ENCODE assay signal across 22 cellular contexts in genomic region chr2:43215673-43216255, GRCh38. TPM values are rescaled to one million over a fixed set of nuclear protein-coding genes. Genes with fewer than 3 reads are reported as not detected.
A peak's percentile ranks its signal among the peaks of the same experiment; 100 is the strongest.
DNase-seq lines count a peak whose midpoint lies in the region; ATAC-seq and TF ChIP-seq lines count a peak whose summit lies in the region.
"Had no signal": no experiment of that assay in that cellular context is flagged by ENCODE, and none has a peak within 500 bp of the region (broad histone marks: within the 10 kb centered on the region; RNA-seq: fewer than 3 reads in every experiment).

No MANE protein-coding gene starts in this region.

- TF ChIP-seq POLR2A in gastrocnemius medialis (IDR thresholded peaks at IDR 0.05), result no peak

- peaks cover 24% of the 10 kb centered on the region for H3K79me2 ChIP-seq in DND-41 (ENCODE audit: insufficient read depth, low read length)

- H3K27me3 ChIP-seq in DND-41 (ENCODE audit: insufficient read depth, low read length, poor library complexity) (no peaks in the 10 kb centered on the region), gastrocnemius medialis (no peaks in the 10 kb centered on the region)
- H3K27me3 ChIP-seq: dorsolateral prefrontal cortex, SJSA1 had no signal

- H3K27ac Mint-ChIP-seq in T-cell, result peak overlapping the region; percentile 61
- peak overlapping the region in 4 of 6 donors; percentile 28 to 84 (median 72) for H3K27ac Mint-ChIP-seq in immature natural killer cell
- no peak overlapping the region for H3K27ac Mint-ChIP-seq in activated CD8-positive, alpha-beta T cell treated with anti-CD3 and anti-CD28 coated beads for 36 hours
- H3K27ac Mint-ChIP-seq: activated CD4-positive, alpha-beta T cell treated with anti-CD3 and anti-CD28 coated beads, Interleukin-2, amount 10 ng/mL, durations not matched to agents 24 days and 14 days; activated CD8-positive, alpha-beta memory T cell treated with anti-CD3 and anti-CD28 coated beads, Interleukin-2, amount 10 ng/mL, durations not matched to agents 7 days and 5 days; memory B cell; stimulated activated effector memory CD8-positive, alpha-beta T cell treated with anti-CD3 and anti-CD28 coated beads, Interleukin-12 subunit alpha, Interleukin-12 subunit beta, amount 100 ng/mL, for 72 hours had no signal

- no peak for TF ChIP-seq CTCF in DND-41 (IDR thresholded peaks at IDR 0.05; ENCODE audit: borderline replicate concordance, extremely low read depth, low read length, poor library complexity, severe bottlenecking)
- no peak for TF ChIP-seq CTCF in gastrocnemius medialis (IDR thresholded peaks at IDR 0.05 in 4 of 5, conservative IDR thresholded peaks at IDR 0.05 in 1 of 5)
- TF ChIP-seq CTCF in activated CD8-positive, alpha-beta T cell treated with anti-CD3 and anti-CD28 coated beads for 36 hours (IDR thresholded peaks at IDR 0.05), result no peak

- H3K4me3 ChIP-seq in DND-41 (ENCODE audit: low read depth in 1 of 2, low read length in 2 of 2) (no peak overlapping the region), gastrocnemius medialis (no peak overlapping the region)
- H3K4me3 ChIP-seq: dorsolateral prefrontal cortex, SJSA1 had no signal

- CTCF ChIA-PET in T-cell (lab: Charles Lee), result interaction anchor here in 1 of 2 donors (0.7 kb wide), 1 partner anchor 80 kb away, joined by 3 read pairs; no protein-coding TSS in a partner anchor
- CTCF ChIA-PET in activated CD8-positive, alpha-beta T cell treated with anti-CD3 and anti-CD28 coated beads for 36 hours (lab: Charles Lee), result interaction anchor here (0.7 to 19.3 kb wide), 5 partner anchors 13 to 83 kb away, joined by 4 to 647 read pairs (median 6); no protein-coding TSS in a partner anchor

- in situ Hi-C loops in gastrocnemius medialis (cut with MboI; ENCODE audit: low sequenced_read_pairs in 4 of 4), result loop anchor here in 1 of 4 donors (5.0 kb wide), 1 partner anchor 38 kb away; no protein-coding TSS in a partner anchor

- H3K4me3 Mint-ChIP-seq in T-cell (no peak overlapping the region), immature natural killer cell (peak overlapping the region in 1 of 5 donors; percentile 32)
- H3K4me3 Mint-ChIP-seq in activated CD8-positive, alpha-beta T cell treated with anti-CD3 and anti-CD28 coated beads for 36 hours, result no peak overlapping the region
- H3K4me3 Mint-ChIP-seq: activated CD4-positive, alpha-beta T cell treated with anti-CD3 and anti-CD28 coated beads, Interleukin-2, amount 10 ng/mL, durations not matched to agents 24 days and 14 days; activated CD8-positive, alpha-beta memory T cell treated with anti-CD3 and anti-CD28 coated beads, Interleukin-2, amount 10 ng/mL, durations not matched to agents 7 days and 5 days; central memory CD8-positive, alpha-beta T cell; memory B cell; stimulated activated effector memory CD8-positive, alpha-beta T cell treated with anti-CD3 and anti-CD28 coated beads, Interleukin-12 subunit alpha, Interleukin-12 subunit beta, amount 100 ng/mL, for 72 hours had no signal

- no peak overlapping the region for H3K9ac ChIP-seq in DND-41 (ENCODE audit: low read depth, low read length)

- no peaks in the 10 kb centered on the region for H4K20me1 ChIP-seq in DND-41 (ENCODE audit: insufficient read depth, low read length)

- POLR2A ChIA-PET in T-cell (lab: Charles Lee), result interaction anchor here (0.6 to 1.1 kb wide), 5 partner anchors 12 to 91 kb away, joined by 3 to 11 read pairs (median 5); no protein-coding TSS in a partner anchor
- POLR2A ChIA-PET in activated CD8-positive, alpha-beta T cell treated with anti-CD3 and anti-CD28 coated beads for 36 hours (lab: Charles Lee), result interaction anchor here (0.6 to 13.2 kb wide), 7 partner anchors 8 to 261 kb away, joined by 3 to 252 read pairs (median 4); partner anchors contain the start of gene ZFP36L2

- DNase-seq in DND-41 (no peak), T-cell (no peak), immature natural killer cell (no peak), gastrocnemius medialis (peak in 1 of 2 donors; percentile 32), NCI-H82 (lab: John Stamatoyannopoulos, UW) (no peak)
- no peak for DNase-seq in activated CD8-positive, alpha-beta T cell treated with anti-CD3 and anti-CD28 coated beads for 36 hours
- DNase-seq: activated CD4-positive, alpha-beta T cell treated with anti-CD3 and anti-CD28 coated beads, Interleukin-2, amount 10 ng/mL, durations not matched to agents 24 days and 14 days; activated CD8-positive, alpha-beta memory T cell treated with anti-CD3 and anti-CD28 coated beads, Interleukin-2, amount 10 ng/mL, durations not matched to agents 7 days and 5 days; activated naive CD4-positive, alpha-beta T cell treated with anti-CD3 and anti-CD28 coated beads, Interleukin-2, amount 50 U/mL, for 16 hours; anterior cingulate cortex; DMS79; dorsolateral prefrontal cortex; hippocampal formation; IMR-90; NCI-H1105; NCI-H2029 treated with DMSO at 0.1 percent for 48 hours; T-helper 2 cell had no signal

- H3K4me1 Mint-ChIP-seq in T-cell (peaks cover 54 to 62% (median 61%) of the 10 kb centered on the region in 3 donors), immature natural killer cell (peaks cover 67 to 73% of the 10 kb centered on the region in 2 donors)
- peaks cover 42% of the 10 kb centered on the region for H3K4me1 Mint-ChIP-seq in activated CD8-positive, alpha-beta T cell treated with anti-CD3 and anti-CD28 coated beads for 36 hours (ENCODE audit: low read depth)

- H3K9me3 Mint-ChIP-seq in T-cell, result no peaks in the 10 kb centered on the region
- peaks cover 0 to 3% (median 0%) of the 10 kb centered on the region in 6 donors for H3K9me3 Mint-ChIP-seq in immature natural killer cell
- no peaks in the 10 kb centered on the region for H3K9me3 Mint-ChIP-seq in activated CD8-positive, alpha-beta T cell treated with anti-CD3 and anti-CD28 coated beads for 36 hours
- H3K9me3 Mint-ChIP-seq: activated CD4-positive, alpha-beta T cell treated with anti-CD3 and anti-CD28 coated beads, Interleukin-2, amount 10 ng/mL, durations not matched to agents 24 days and 14 days; central memory CD8-positive, alpha-beta T cell; memory B cell; stimulated activated effector memory CD8-positive, alpha-beta T cell treated with anti-CD3 and anti-CD28 coated beads, Interleukin-12 subunit alpha, Interleukin-12 subunit beta, amount 100 ng/mL, for 72 hours had no signal

- no peaks in the 10 kb centered on the region for H3K9me3 ChIP-seq in DND-41 (ENCODE audit: insufficient read depth, low read length, severe bottlenecking)
- no peaks in the 10 kb centered on the region for H3K9me3 ChIP-seq in gastrocnemius medialis
- H3K9me3 ChIP-seq: SJSA1 had no signal

- H3K36me3 ChIP-seq in DND-41 (ENCODE audit: insufficient read depth, low read length), result peaks cover 2% of the 10 kb centered on the region; the same call in 1 of the 2 replicates
- H3K36me3 ChIP-seq in gastrocnemius medialis, result no peaks in the 10 kb centered on the region
- H3K36me3 ChIP-seq: SJSA1 had no signal

- no peak overlapping the region for H2AFZ ChIP-seq in DND-41 (ENCODE audit: low read depth, low read length)

- H3K36me3 Mint-ChIP-seq in T-cell (peaks cover 4% of the 10 kb centered on the region), immature natural killer cell (peaks cover 4 to 7% (median 5%) of the 10 kb centered on the region in 3 donors)
- H3K36me3 Mint-ChIP-seq in activated CD8-positive, alpha-beta T cell treated with anti-CD3 and anti-CD28 coated beads for 36 hours (ENCODE audit: low read depth), result peaks cover 8% of the 10 kb centered on the region
- H3K36me3 Mint-ChIP-seq: activated CD8-positive, alpha-beta memory T cell treated with anti-CD3 and anti-CD28 coated beads, Interleukin-2, amount 10 ng/mL, durations not matched to agents 7 days and 5 days had no signal

- H3K27ac ChIP-seq in DND-41 (ENCODE audit: low read length) (peak overlapping the region; percentile 25; the same call in 1 of the 2 replicates), gastrocnemius medialis (peak overlapping the region; percentile 75 to 100 (median 100))
- H3K27ac ChIP-seq: dorsolateral prefrontal cortex, SJSA1 had no signal

- intact Hi-C loops in gastrocnemius medialis (cut with DNase I; ENCODE audit: low total_unique reads), result no loop called here
- intact Hi-C loops in activated CD8-positive, alpha-beta T cell treated with anti-CD3 and anti-CD28 coated beads for 36 hours (cut with micrococcal nuclease), result loop anchor here (5.0 kb wide), 1 partner anchor 43 kb away; no protein-coding TSS in a partner anchor

- H3K27me3 Mint-ChIP-seq in T-cell (no peaks in the 10 kb centered on the region), immature natural killer cell (ENCODE audit: low read depth in 3 of 3) (peaks cover 21 to 24% (median 21%) of the 10 kb centered on the region in 3 donors)
- H3K27me3 Mint-ChIP-seq in activated CD8-positive, alpha-beta T cell treated with anti-CD3 and anti-CD28 coated beads for 36 hours, result no peaks in the 10 kb centered on the region
- H3K27me3 Mint-ChIP-seq: activated CD4-positive, alpha-beta T cell treated with anti-CD3 and anti-CD28 coated beads, Interleukin-2, amount 10 ng/mL, durations not matched to agents 24 days and 14 days; activated CD8-positive, alpha-beta memory T cell treated with anti-CD3 and anti-CD28 coated beads, Interleukin-2, amount 10 ng/mL, durations not matched to agents 7 days and 5 days; central memory CD8-positive, alpha-beta T cell; memory B cell had no signal

- ATAC-seq in DND-41 (ENCODE audit: insufficient read depth, low read depth), result no peak
- ATAC-seq in T-cell (replicated peaks in 1 of 4), result no peak
- ATAC-seq in gastrocnemius medialis, result peak in 1 of 2 donors; percentile 55
- no peak for ATAC-seq in activated CD8-positive, alpha-beta T cell treated with anti-CD3 and anti-CD28 coated beads for 36 hours
- ATAC-seq in HG02610 (IDR thresholded peaks at IDR 0.05; ENCODE audit: unreplicated experiment), result no peak
- ATAC-seq: activated CD8-positive, alpha-beta memory T cell treated with anti-CD3 and anti-CD28 coated beads, Interleukin-2, amount 10 ng/mL, durations not matched to agents 7 days and 5 days; stimulated activated effector memory CD8-positive, alpha-beta T cell treated with anti-CD3 and anti-CD28 coated beads, Interleukin-12 subunit alpha, Interleukin-12 subunit beta, amount 100 ng/mL, for 72 hours had no signal

- no peak overlapping the region for H3K4me2 ChIP-seq in DND-41 (ENCODE audit: insufficient read depth, low read length)

- H3K4me1 ChIP-seq in DND-41 (ENCODE audit: insufficient read depth, low read length), result peaks cover 39% of the 10 kb centered on the region
- peaks cover 43 to 47% of the 10 kb centered on the region in 2 donors for H3K4me1 ChIP-seq in gastrocnemius medialis

RNA-seq across cellular contexts. Expression of gene ZFP36L2, which starts 10.6 kb away (rescaled TPM):
- 100 to 1,000 TPM; 329 to 974 (median 377) TPM for total RNA-seq in T-cell
- 100 to 1,000 TPM; 166 to 431 (median 274) TPM for polyA plus RNA-seq in immature natural killer cell
- total RNA-seq in gastrocnemius medialis, result 10 to 100 TPM; 15.5 to 58.6 (median 44.8) TPM
- total RNA-seq in activated CD8-positive, alpha-beta T cell treated with anti-CD3 and anti-CD28 coated beads for 36 hours, result 100 to 1,000 TPM; 102 to 106 TPM
